25 cellular contexts compared by ENCODE assay signal in the genomic region with DNA sequence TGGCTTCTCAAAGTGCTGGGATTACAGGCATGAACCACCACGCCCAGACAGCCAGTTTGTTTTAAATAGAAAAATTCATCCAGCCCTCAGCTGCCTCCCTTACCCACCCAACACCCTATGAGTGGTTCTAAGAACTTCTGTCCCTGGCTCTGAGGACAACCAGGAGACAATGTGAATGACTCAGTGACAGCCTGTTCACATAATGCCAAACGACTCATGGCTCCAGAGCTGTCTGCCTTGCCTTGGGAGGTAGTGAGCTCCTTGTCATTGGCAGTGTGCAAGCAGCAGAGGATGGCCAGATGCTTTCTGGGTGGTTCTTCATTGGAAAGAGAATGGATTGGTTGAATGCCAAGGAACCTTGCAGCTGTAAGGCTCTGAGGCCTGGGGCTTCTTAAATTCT. TPM values are rescaled to one million over a fixed set of nuclear protein-coding genes. Genes with fewer than 3 reads are reported as not detected.
"Had no signal": no experiment of that assay in that cellular context is flagged by ENCODE, and none has a peak within 500 bp of the region (broad histone marks: within the 10 kb centered on the region; RNA-seq: fewer than 3 reads in every experiment).

No MANE protein-coding gene starts in this region.

- H3K4me3 ChIP-seq: body of pancreas, gastroesophageal sphincter, heart left ventricle, mucosa of descending colon, spleen, tibial artery had no signal

- H3K27ac ChIP-seq: body of pancreas, gastroesophageal sphincter, heart left ventricle, neutrophil, parathyroid adenoma, spleen, tibial artery had no signal

- H3K36me3 ChIP-seq: gastroesophageal sphincter, heart left ventricle, neutrophil, spleen, tibial artery had no signal

- H3K27me3 ChIP-seq: body of pancreas, gastroesophageal sphincter, tibial artery had no signal

- H2AFZ ChIP-seq: parathyroid adenoma had no signal

- DNase-seq: activated CD4-positive, alpha-beta memory T cell treated with anti-CD3 and anti-CD28 coated beads, Interleukin-2, amount 10 ng/mL, durations not matched to agents 7 days and 5 days; activated CD4-positive, alpha-beta T cell treated with anti-CD3 and anti-CD28 coated beads for 48 hours; activated CD8-positive, alpha-beta memory T cell treated with anti-CD3 and anti-CD28 coated beads, Interleukin-2, amount 10 ng/mL, durations not matched to agents 7 days and 5 days; activated naive CD4-positive, alpha-beta T cell treated with Interleukin-2 at 50 U/mL for 16 hours; activated naive CD8-positive, alpha-beta T cell treated with anti-CD3 and anti-CD28 coated beads, Interleukin-2, amount 10 ng/mL, durations not matched to agents 7 days and 5 days; activated T-cell treated with anti-CD3 and anti-CD28 coated beads, Interleukin-2, amount 50 U/mL, for 1 hour; body of pancreas; dermis blood vessel endothelial cell; effector memory CD8-positive, alpha-beta T cell; heart left ventricle; kidney glomerular epithelial cell; left ventricle myocardium superior; mesenchymal stem cell; mucosa of descending colon; naive thymus-derived CD8-positive, alpha-beta T cell; spleen; stimulated activated naive B cell treated with anti-CD40 and anti-IgM and Interleukin-4, amounts not matched to agents 10 μg/mL and 1 μg/mL and 100 μg/mL, for 72 hours; T-cell; tibial artery had no signal

- H3K9me3 ChIP-seq: body of pancreas, gastroesophageal sphincter, heart left ventricle, mucosa of descending colon, neutrophil, spleen, tibial artery had no signal

- H3K79me2 ChIP-seq: parathyroid adenoma had no signal

- ATAC-seq: activated CD8-positive, alpha-beta memory T cell treated with anti-CD3 and anti-CD28 coated beads, Interleukin-2, amount 10 ng/mL, durations not matched to agents 7 days and 5 days; body of pancreas; effector memory CD8-positive, alpha-beta T cell; gastroesophageal sphincter; heart left ventricle; left ventricle myocardium superior; mucosa of descending colon; naive thymus-derived CD8-positive, alpha-beta T cell; sciatic nerve; stimulated activated naive B cell treated with anti-CD40 and anti-IgM and Interleukin-4, amounts not matched to agents 10 μg/mL and 1 μg/mL and 100 μg/mL, for 72 hours; T-cell; WTC11 had no signal

- H3K9ac ChIP-seq: parathyroid adenoma had no signal

RNA-seq across cellular contexts. Expression of a gene that starts 5.6 kb away (rescaled TPM):
- total RNA-seq: naive thymus-derived CD8-positive, alpha-beta T cell had no signal

RNA-seq across cellular contexts. Expression of a gene that starts 45.8 kb away (rescaled TPM):
- total RNA-seq: activated CD4-positive, alpha-beta memory T cell treated with anti-CD3 and anti-CD28 coated beads, Interleukin-2, amount 10 ng/mL, durations not matched to agents 7 days and 5 days; activated CD8-positive, alpha-beta memory T cell treated with anti-CD3 and anti-CD28 coated beads, Interleukin-2, amount 10 ng/mL, durations not matched to agents 7 days and 5 days; activated T-helper 2 cell treated with anti-CD3 and anti-CD28 coated beads, Interferon-gamma antibody, Interleukin-2, Interleukin-4, amounts not matched to agents 10 μg/mL and 5 μg/mL and 100 μg/mL, durations not matched to agents 14 hours and 24 hours and 36 hours; naive thymus-derived CD8-positive, alpha-beta T cell had no signal
